ENCODE assay signal across 10 cellular contexts in genomic region chr5:62617943-62618342, GRCh38. TPM values are rescaled to one million over a fixed set of nuclear protein-coding genes. Genes with fewer than 3 reads are reported as not detected.
"Had no signal": no experiment of that assay in that cellular context is flagged by ENCODE, and none has a peak within 500 bp of the region (broad histone marks: within the 10 kb centered on the region; RNA-seq: fewer than 3 reads in every experiment).

No MANE protein-coding gene starts in this region.

- H3K9ac ChIP-seq: GM23248 had no signal

- H2AFZ ChIP-seq: GM23248 had no signal

- H3K36me3 ChIP-seq: HAP-1 had no signal

- H3K9me3 ChIP-seq: HAP-1 had no signal

- FAIRE-seq: HepG2 had no signal

- ATAC-seq: HCT116, HepG2 had no signal

- H3K27ac ChIP-seq: GM23248, HL-60 had no signal

- DNase-seq: GM23248, GOT3, H7, HFFc6, KBM-7 had no signal

- H3K4me3 ChIP-seq: GM23248, HAP-1 had no signal

RNA-seq across cellular contexts. Expression of gene LRRC70, which starts 39.3 kb away (rescaled TPM):
- polyA plus RNA-seq: IgD-negative memory B cell had no signal
